8 cellular contexts compared by ENCODE assay signal in the genomic region with DNA sequence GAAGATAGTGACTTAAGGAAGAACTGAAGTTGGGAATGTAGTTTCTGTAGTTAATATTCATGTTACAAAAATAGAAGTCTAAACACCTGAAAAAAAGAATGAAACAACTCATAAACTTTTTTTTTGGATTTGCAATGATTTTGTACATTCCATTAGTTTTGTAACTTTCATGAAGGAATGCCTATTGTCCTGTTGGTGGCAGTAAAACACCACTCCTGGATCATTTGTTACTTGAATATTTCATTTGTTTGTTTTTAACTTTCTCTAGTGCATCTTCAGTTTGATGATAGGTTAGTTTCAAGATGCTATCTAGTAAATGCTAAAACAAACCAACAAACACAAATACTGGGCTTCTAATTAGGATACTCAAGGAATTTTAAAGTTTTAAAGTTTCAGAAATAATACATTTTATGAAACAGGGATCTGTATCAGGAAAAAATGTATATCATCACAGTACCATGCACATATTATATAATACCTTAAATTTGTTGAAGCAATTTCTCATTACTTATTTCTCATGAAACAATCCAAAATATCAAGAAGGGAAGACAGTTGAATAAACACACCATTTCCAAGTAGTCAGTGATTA.
A peak's percentile ranks its signal among the peaks of the same experiment; 100 is the strongest.
DNase-seq lines count a peak whose midpoint lies in the region; ATAC-seq, FAIRE-seq and TF ChIP-seq lines count a peak whose summit lies in the region.

No MANE protein-coding gene starts in this region.

- H3K4me1 ChIP-seq in left ventricle myocardium inferior = peaks cover 6% of the 10 kb centered on the region

- intact Hi-C loops in activated B cell treated with CpG ODN at 0.5 μM for 24 hours (cut with micrococcal nuclease) = loop anchor here (1.0 to 5.0 kb wide), 3 partner anchors 102 to 228 kb away; no protein-coding TSS in a partner anchor
- intact Hi-C loops in left ventricle myocardium inferior (cut with micrococcal nuclease) = loop anchor here (5.0 kb wide), 1 partner anchor 212 kb away; no protein-coding TSS in a partner anchor

- peak; percentile 39 for TF ChIP-seq CTCF in GM06990 (IDR thresholded peaks at IDR 0.05; ENCODE audit: insufficient read depth, low read length, poor library complexity, severe bottlenecking)
- TF ChIP-seq CTCF in activated B cell treated with CpG ODN at 0.5 μM for 24 hours (IDR thresholded peaks at IDR 0.05) = no peak
- TF ChIP-seq CTCF in left ventricle myocardium inferior (IDR thresholded peaks at IDR 0.05; ENCODE audit: borderline replicate concordance) = peak; percentile 79

- no peaks in the 10 kb centered on the region for H3K27me3 Mint-ChIP-seq in activated B cell treated with CpG ODN at 0.5 μM for 24 hours

- H3K27ac Mint-ChIP-seq in activated B cell treated with CpG ODN at 0.5 μM for 24 hours = no peak overlapping the region

- H3K4me3 Mint-ChIP-seq in activated B cell treated with CpG ODN at 0.5 μM for 24 hours = no peak overlapping the region

- H3K27me3 ChIP-seq in GM06990 (replicated peaks; ENCODE audit: control insufficient read depth, insufficient read depth, low read length) = no peaks in the 10 kb centered on the region
- H3K27me3 ChIP-seq in left ventricle myocardium inferior (ENCODE audit: low read depth) = no peaks in the 10 kb centered on the region

- H3K27ac ChIP-seq in left ventricle myocardium inferior (replicated peaks) = no peak overlapping the region

- no peaks in the 10 kb centered on the region; the same call in 1 of the 2 replicates for H3K36me3 ChIP-seq in GM06990 (ENCODE audit: control insufficient read depth, insufficient read depth, low read length)
- H3K36me3 ChIP-seq in left ventricle myocardium inferior = no peaks in the 10 kb centered on the region

- peak; percentile 16 for DNase-seq in GM06990 (ENCODE audit: extremely low read depth, insufficient read length)
- DNase-seq in NCI-H187 (lab: John Stamatoyannopoulos, UW) = peak; percentile 18 to 29
- DNase-seq in activated B cell treated with CpG ODN at 0.5 μM for 24 hours = no peak
- DNase-seq in left ventricle myocardium inferior = no peak
- peak; percentile 6 for DNase-seq in skeletal muscle cell (ENCODE audit: low read depth)
- DNase-seq in stimulated activated CD4-positive, alpha-beta T cell treated with anti-CD3 and anti-CD28 coated beads, Interleukin-2, amount 100 ng/mL, for 24 hours = no peak

- H3K36me3 Mint-ChIP-seq in activated B cell treated with CpG ODN at 0.5 μM for 24 hours (ENCODE audit: low read depth) = peaks cover 6% of the 10 kb centered on the region

- peaks cover 6% of the 10 kb centered on the region for H3K4me1 Mint-ChIP-seq in activated B cell treated with CpG ODN at 0.5 μM for 24 hours

- FAIRE-seq in A204.1 (lab: Jason Lieb, UNC) = peak; percentile 94

- no peaks in the 10 kb centered on the region for H3K9me3 Mint-ChIP-seq in activated B cell treated with CpG ODN at 0.5 μM for 24 hours

- CTCF ChIA-PET in activated B cell treated with CpG ODN at 0.5 μM for 24 hours (lab: Charles Lee) = interaction anchor here (0.8 to 3.5 kb wide), 7 partner anchors 8 to 355 kb away, joined by 3 to 39 read pairs (median 5); no protein-coding TSS in a partner anchor

- H3K4me3 ChIP-seq in GM06990 (replicated peaks; ENCODE audit: low read depth, low read length) (no peak overlapping the region), left ventricle myocardium inferior (no peak overlapping the region), skeletal muscle cell (ENCODE audit: low read depth, low read length) (no peak overlapping the region)

- peak; percentile 52 for ATAC-seq in activated B cell treated with CpG ODN at 0.5 μM for 24 hours (ENCODE audit: low read depth)
- ATAC-seq in GM21786 (IDR thresholded peaks at IDR 0.05; ENCODE audit: unreplicated experiment) = no peak

- POLR2A ChIA-PET in activated B cell treated with CpG ODN at 0.5 μM for 24 hours (lab: Charles Lee) = no interaction called here

- H3K9me3 ChIP-seq in left ventricle myocardium inferior (replicated peaks) = no peaks in the 10 kb centered on the region

Comparison
In these comparisons a context has a peak if more than half of its experiments do, and no peak if none do; other contexts are left out.
1. DNase-seq: peak in GM06990 (single experiment), NCI-H187 (2 of 2) and skeletal muscle cell (single experiment); none in activated B cell treated with CpG ODN at 0.5 μM for 24 hours (single experiment), left ventricle myocardium inferior (single experiment) and stimulated activated CD4-positive, alpha-beta T cell treated with anti-CD3 and anti-CD28 coated beads, Interleukin-2, amount 100 ng/mL, for 24 hours (0 of 2).